Comparison of ENCODE assay signal across 1 cellular context in genomic region chr5:179908528-179908927, GRCh38.
A peak's percentile ranks its signal among the peaks of the same experiment; 100 is the strongest.
TF ChIP-seq lines count a peak whose summit lies in the region.

No MANE protein-coding gene starts in this region.

TF ChIP-seq in HepG2, 621 proteins besides CTCF, POLR2A, EP300 and RAD21 (continued from another document):
- TF ChIP-seq PATZ1 (CRISPR knock-in tag; IDR thresholded peaks at IDR 0.05) (0 out of 2 replicates have a peak, but pooled peaks have one; percentile 12), UBTF (CRISPR knock-in tag; IDR thresholded peaks at IDR 0.05) (0 out of 2 replicates have a peak, but pooled peaks have one; percentile 48), HNF1B (CRISPR knock-in tag; IDR thresholded peaks at IDR 0.05) (peak; percentile 36; the same call in 1 of the 2 replicates), KLF6 (CRISPR knock-in tag; IDR thresholded peaks at IDR 0.05) (no peak), FOXA3 (CRISPR knock-in tag; IDR thresholded peaks at IDR 0.05) (no peak), SP4 (CRISPR knock-in tag; IDR thresholded peaks at IDR 0.05) (no peak), HHEX (CRISPR knock-in tag; IDR thresholded peaks at IDR 0.05) (no peak), HMGXB4 (CRISPR knock-in tag; IDR thresholded peaks at IDR 0.05; ENCODE audit: borderline replicate concordance in 1 of 2, low read depth in 1 of 2) (0 out of 4 replicates have a peak, but pooled peaks of 1 of the 2 experiments have one; percentile 27), SRY (CRISPR knock-in tag; IDR thresholded peaks at IDR 0.05) (0 out of 2 replicates have a peak, but pooled peaks have one; percentile 24), ZNF333 (CRISPR knock-in tag; IDR thresholded peaks at IDR 0.05; ENCODE audit: borderline replicate concordance) (peak; percentile 54; the same call in 1 of the 2 replicates), ZNF343 (CRISPR knock-in tag; IDR thresholded peaks at IDR 0.05) (no peak), THAP9 (CRISPR knock-in tag; IDR thresholded peaks at IDR 0.05; ENCODE audit: borderline replicate concordance) (peak; percentile 25; the same call in 1 of the 2 replicates)
TF ChIP-seq in HepG2: peak in this region for 28.
